12 cellular contexts compared by ENCODE assay signal in genomic region chr12:76080729-76081415, GRCh38. TPM values are rescaled to one million over a fixed set of nuclear protein-coding genes. Genes with fewer than 3 reads are reported as not detected.
DNase-seq lines count a peak whose midpoint lies in the region; ATAC-seq and TF ChIP-seq lines count a peak whose summit lies in the region.
"Had no signal": no experiment of that assay in that cellular context is flagged by ENCODE, and none has a peak within 500 bp of the region (broad histone marks: within the 10 kb centered on the region; RNA-seq: fewer than 3 reads in every experiment).

No MANE protein-coding gene starts in this region.

- H4K20me1 ChIP-seq in SK-N-SH (ENCODE audit: insufficient read depth) = peaks cover 77% of the 10 kb centered on the region

- peak overlapping the region; percentile 12 for H3K27ac Mint-ChIP-seq in activated naive CD8-positive, alpha-beta T cell

- peak; percentile 34 for DNase-seq in SK-N-SH
- no peak for DNase-seq in HFF-Myc (ENCODE audit: extremely low read depth, low read depth)
- DNase-seq in mesendoderm = peak; percentile 77
- no peak for DNase-seq in UCSD-AML1 (lab: John Stamatoyannopoulos, UW; ENCODE audit: unreplicated experiment)
- no peak for DNase-seq in SHP77 (lab: John Stamatoyannopoulos, UW)
- DNase-seq: AML-193 had no signal

- no peak overlapping the region for H2AFZ ChIP-seq in SK-N-SH (ENCODE audit: low read depth)

- H3K36me3 Mint-ChIP-seq in activated naive CD8-positive, alpha-beta T cell = peaks cover 35% of the 10 kb centered on the region

- TF ChIP-seq CTCF in SK-N-SH (IDR thresholded peaks at IDR 0.05) = peak; percentile 41
- TF ChIP-seq CTCF in HFF-Myc (IDR thresholded peaks at IDR 0.05; ENCODE audit: low read depth, low read length, missing control alignments) = peak; percentile 19

- H3K79me2 ChIP-seq in SK-N-SH (ENCODE audit: insufficient read depth) (peaks cover 84% of the 10 kb centered on the region), mesendoderm (ENCODE audit: control insufficient read depth, insufficient read depth, low read length) (peaks cover 78% of the 10 kb centered on the region)

- no peak for TF ChIP-seq EP300 in SK-N-SH (IDR thresholded peaks at IDR 0.05; ENCODE audit: borderline replicate concordance in 1 of 2, low read depth in 1 of 2, low read length in 1 of 2)

- H3K4me3 ChIP-seq in SK-N-SH (ENCODE audit: low read depth in 2 of 2, low read length in 1 of 2) (no peak overlapping the region; a peak in 1 of 4 replicates), HFF-Myc (replicated peaks; ENCODE audit: low read depth, low read length) (peak overlapping the region; percentile 79), mesendoderm (ENCODE audit: low read length) (no peak overlapping the region)
- H3K4me3 ChIP-seq: right atrium auricular region had no signal

- no peak overlapping the region for H2BK15ac ChIP-seq in mesendoderm (replicated peaks; ENCODE audit: low read depth)

- H4K5ac ChIP-seq in mesendoderm (ENCODE audit: low read length) = no peak overlapping the region

- CTCF ChIA-PET in SK-N-SH (lab: Yijun Ruan, JAX) = no interaction called here

- ATAC-seq in SK-N-SH treated with all-trans-retinoic acid at 6 μM for 48 hours = no peak
- no peak for ATAC-seq in GM18520 (IDR thresholded peaks at IDR 0.05; ENCODE audit: unreplicated experiment)
- ATAC-seq: activated CD4-positive, CD25-positive, alpha-beta regulatory T cell treated with anti-CD3 and anti-CD28 coated beads, Interleukin-2, amount 50 U/mL, for 24 hours had no signal

- POLR2A ChIA-PET in SK-N-SH (lab: Yijun Ruan, JAX) = interaction anchor here (0.9 kb wide), 1 partner anchor 267 kb away, joined by 3 read pairs; the partner anchor contains the start of gene BBS10

- H3K27me3 ChIP-seq in SK-N-SH (ENCODE audit: insufficient read depth) = no peaks in the 10 kb centered on the region
- H3K27me3 ChIP-seq in mesendoderm (ENCODE audit: insufficient read depth, low read length, poor library complexity) = no peaks in the 10 kb centered on the region
- H3K27me3 ChIP-seq: right atrium auricular region had no signal

- 0 out of 2 replicates have a peak, but pooled peaks cover 11% of the 10 kb centered on the region for H3K9me3 ChIP-seq in SK-N-SH

- no peak overlapping the region for H3K18ac ChIP-seq in mesendoderm (ENCODE audit: low read length)

- 90% methylated on average over 6 of the region's 6 CpGs for WGBS in SK-N-SH (ENCODE audit: low lambda C conversion rate)
- no CpG with 5 or more reads among the region's 6 CpGs for WGBS in mesendoderm (ENCODE audit: extremely low coverage, insufficient coverage, low lambda C conversion rate)

- H3K4me2 ChIP-seq in SK-N-SH (peak overlapping the region; percentile 78; the same call in 1 of the 2 replicates), mesendoderm (ENCODE audit: low read length) (no peak overlapping the region)

- no peak overlapping the region for H3K56ac ChIP-seq in mesendoderm (ENCODE audit: low read length)

- H3K27me3 Mint-ChIP-seq in activated naive CD8-positive, alpha-beta T cell = no peaks in the 10 kb centered on the region
- H3K27me3 Mint-ChIP-seq: central memory CD8-positive, alpha-beta T cell had no signal

- H4K8ac ChIP-seq in mesendoderm (ENCODE audit: low read depth, low read length) = no peak overlapping the region

- H3K4me3 Mint-ChIP-seq in activated naive CD8-positive, alpha-beta T cell = peak overlapping the region; percentile 95

- H3K9me2 ChIP-seq in SK-N-SH = no peaks in the 10 kb centered on the region

- peaks cover 7 to 10% of the 10 kb centered on the region in 2 experiments; a peak in 3 of 4 replicates for H3K4me1 ChIP-seq in SK-N-SH (ENCODE audit: control insufficient read depth in 1 of 2, insufficient read depth in 2 of 2, low read depth in 1 of 2, low read length in 1 of 2)
- peaks cover 7% of the 10 kb centered on the region for H3K4me1 ChIP-seq in mesendoderm (ENCODE audit: control insufficient read depth, low read depth, low read length)

- H3F3A ChIP-seq in SK-N-SH (replicated peaks; ENCODE audit: insufficient read depth) = peaks cover 14% of the 10 kb centered on the region

- no peaks in the 10 kb centered on the region for H3K79me1 ChIP-seq in mesendoderm (ENCODE audit: low read length)

- TF ChIP-seq RAD21 in SK-N-SH (IDR thresholded peaks at IDR 0.05; ENCODE audit: low read length) = no peak

- peaks cover 4% of the 10 kb centered on the region for H3K9me3 Mint-ChIP-seq in activated naive CD8-positive, alpha-beta T cell (ENCODE audit: low read depth)
- H3K9me3 Mint-ChIP-seq: central memory CD8-positive, alpha-beta T cell had no signal

- no peak overlapping the region for H2AK5ac ChIP-seq in mesendoderm (ENCODE audit: low read length)

- H3K36me3 ChIP-seq in SK-N-SH (replicated peaks in 1 of 2; ENCODE audit: control insufficient read depth in 1 of 2, insufficient read depth in 2 of 2, low read length in 1 of 2) (peaks cover 7 to 44% of the 10 kb centered on the region in 2 experiments), mesendoderm (ENCODE audit: control insufficient read depth, insufficient read depth, low read length) (no peaks in the 10 kb centered on the region)
- H3K36me3 ChIP-seq: right atrium auricular region had no signal

- H2BK5ac ChIP-seq in mesendoderm (ENCODE audit: low read length) = no peak overlapping the region

- H3K27ac ChIP-seq in SK-N-SH (ENCODE audit: low read depth in 2 of 2, low read length in 1 of 2) (no peak overlapping the region), mesendoderm (ENCODE audit: low read depth, low read length) (no peak overlapping the region)
- H3K27ac ChIP-seq: right atrium auricular region had no signal

- no peak overlapping the region for H3K9ac ChIP-seq in SK-N-SH
- H3K9ac ChIP-seq in mesendoderm (ENCODE audit: low read length) = no peak overlapping the region

- H2BK120ac ChIP-seq in mesendoderm (ENCODE audit: low read depth, low read length) = no peak overlapping the region

- H3K4me1 Mint-ChIP-seq in activated naive CD8-positive, alpha-beta T cell (ENCODE audit: low read depth) = peaks cover 68% of the 10 kb centered on the region

- no peak overlapping the region for H3K4ac ChIP-seq in mesendoderm (ENCODE audit: low read depth, low read length)

- no peak overlapping the region for H3K23ac ChIP-seq in mesendoderm (ENCODE audit: low read length)

TF ChIP-seq in SK-N-SH, 30 proteins besides CTCF, POLR2A, EP300 and RAD21 (continues in another document):
- TF ChIP-seq RFX5 (IDR thresholded peaks at IDR 0.05; ENCODE audit: low read length) = no peak
- TF ChIP-seq PBX3 (IDR thresholded peaks at IDR 0.05) = no peak
- TF ChIP-seq FOXM1 (IDR thresholded peaks at IDR 0.05; ENCODE audit: low read depth) = no peak
- no peak for TF ChIP-seq USF1 (IDR thresholded peaks at IDR 0.05; ENCODE audit: borderline replicate concordance, low read depth)

TF ChIP-seq in SK-N-SH treated with all-trans-retinoic acid at 6 μM for 48 hours, 23 proteins besides CTCF, POLR2A, EP300 and RAD21:
- TF ChIP-seq POU6F1 (CRISPR knock-in tag; IDR thresholded peaks at IDR 0.05; ENCODE audit: borderline replicate concordance, low read depth) (no peak), ISL1 (CRISPR knock-in tag; IDR thresholded peaks at IDR 0.05) (no peak), ZC3H10 (CRISPR knock-in tag; IDR thresholded peaks at IDR 0.05) (no peak)
TF ChIP-seq in SK-N-SH treated with all-trans-retinoic acid at 6 μM for 48 hours: peak in this region for 0.

RNA-seq across cellular contexts. Expression of gene NAP1L1, which starts 3.6 kb away (rescaled TPM):
- 193 and 197 TPM in 2 replicates for polyA plus RNA-seq in SK-N-SH (2012; rRNA removed)
- polyA plus RNA-seq in SK-N-SH (2012; cell fraction: cytosol; rRNA removed) = 275 and 391 TPM in 2 replicates
- polyA plus RNA-seq in SK-N-SH (2012; cell fraction: nucleus; rRNA removed) = 122 and 161 TPM in 2 replicates
- 1,210 TPM for polyA plus RNA-seq in mesendoderm (2013, experiment 1 of 2)
- 1,188 TPM for polyA plus RNA-seq in mesendoderm (2013, experiment 2 of 2)

RNA-seq across cellular contexts. Expression of gene PHLDA1, which starts 49.3 kb away (rescaled TPM):
- 21.6 and 26.2 TPM in 2 replicates for polyA plus RNA-seq in SK-N-SH (2012; rRNA removed)
- 20.1 and 20.3 TPM in 2 replicates for polyA plus RNA-seq in SK-N-SH (2012; cell fraction: cytosol; rRNA removed)
- 19.8 and 24.5 TPM in 2 replicates for polyA plus RNA-seq in SK-N-SH (2012; cell fraction: nucleus; rRNA removed)
- polyA plus RNA-seq in mesendoderm (2013, experiment 1 of 2) = 9.4 TPM
- polyA plus RNA-seq in mesendoderm (2013, experiment 2 of 2) = 10.2 TPM

Comparison
In these comparisons a context has a peak if more than half of its experiments do, and no peak if none do; other contexts are left out.
1. DNase-seq: peak in SK-N-SH (single experiment) and mesendoderm (single experiment); none in HFF-Myc (single experiment), UCSD-AML1 (single experiment) and SHP77 (0 of 2).